ENCODE assay signal across 13 cellular contexts in the genomic region with DNA sequence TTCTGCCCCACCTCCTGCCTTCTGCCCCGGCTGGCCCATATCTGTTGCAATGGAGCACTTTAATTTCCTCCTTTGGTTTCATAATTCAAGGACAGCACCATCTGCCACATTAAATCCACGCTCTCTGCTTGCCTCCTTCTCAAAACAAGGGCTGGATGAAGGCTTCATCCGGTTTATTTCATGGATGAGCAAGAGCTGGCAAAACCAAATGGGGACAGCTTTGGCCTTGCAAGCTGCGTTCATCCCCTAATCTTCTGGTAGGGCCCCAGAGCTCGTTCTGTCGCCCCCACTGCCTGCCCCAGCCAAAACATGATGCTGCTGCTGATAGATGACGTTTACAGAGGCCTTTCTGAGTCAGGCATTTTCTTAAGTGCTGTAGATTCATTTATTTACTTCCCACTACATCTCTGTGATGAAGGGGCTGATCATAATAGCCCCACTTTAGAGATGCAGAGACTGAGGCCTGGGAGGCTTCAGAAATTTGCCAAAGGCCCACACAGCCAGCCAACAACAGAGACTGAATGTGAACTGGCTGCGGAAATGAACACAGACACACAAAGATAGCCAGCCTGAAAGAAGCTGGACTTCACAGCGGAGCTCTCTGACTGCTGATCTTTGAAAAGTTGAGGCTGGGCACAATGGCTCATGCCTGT.
DNase-seq lines count a peak whose midpoint lies in the region; TF ChIP-seq lines count a peak whose summit lies in the region.
"Had no signal": no experiment of that assay in that cellular context is flagged by ENCODE, and none has a peak within 500 bp of the region (broad histone marks: within the 10 kb centered on the region; RNA-seq: fewer than 3 reads in every experiment).

No MANE protein-coding gene starts in this region.

- CTCF ChIA-PET in A673 (lab: Charles Lee) = no interaction called here

- H3K4me3 ChIP-seq in fibroblast of pulmonary artery (replicated peaks; ENCODE audit: low read depth, low read length) (no peak overlapping the region), A673 (ENCODE audit: low read depth, low read length, poor library complexity, severe bottlenecking) (no peak overlapping the region)
- H3K4me3 ChIP-seq: esophagus squamous epithelium, psoas muscle, upper lobe of left lung had no signal

- TF ChIP-seq CTCF in fibroblast of pulmonary artery (IDR thresholded peaks at IDR 0.05; ENCODE audit: low read length, missing control alignments) (no peak), A673 (conservative IDR thresholded peaks at IDR 0.05; ENCODE audit: low read depth, low read length) (no peak)

- no peaks in the 10 kb centered on the region for H3K4me1 ChIP-seq in A673 (ENCODE audit: insufficient read depth, low read length, poor library complexity, severe bottlenecking)
- H3K4me1 ChIP-seq: upper lobe of left lung had no signal

- no peaks in the 10 kb centered on the region for H3K27me3 ChIP-seq in A673 (replicated peaks; ENCODE audit: insufficient read depth, low read depth, low read length, poor library complexity)
- H3K27me3 ChIP-seq: upper lobe of left lung had no signal

- H3K36me3 ChIP-seq in A673 (ENCODE audit: insufficient read depth, low read length, poor library complexity, severe bottlenecking) = no peaks in the 10 kb centered on the region
- H3K36me3 ChIP-seq: esophagus squamous epithelium, upper lobe of left lung had no signal

- POLR2A ChIA-PET in A673 (lab: Charles Lee; ENCODE audit: low non-redundant PET) = no interaction called here

- BruUV-seq in A673 (replicated peaks; lab: Mats Ljungman, UMichigan) = no TSS peak

- intact Hi-C loops in posterior vena cava (cut with DNase I) (no loop called here), A673 (cut with micrococcal nuclease; ENCODE audit: unreplicated experiment) (no loop called here)

- DNase-seq in GF-D8 (lab: John Stamatoyannopoulos, UW) (peak; percentile 27), NOMO-1 treated with dmso at 0.1 percent for 144 hours (lab: John Stamatoyannopoulos, UW; ENCODE audit: unreplicated experiment) (peak; percentile 12), fibroblast of pulmonary artery (ENCODE audit: low read depth) (peak; percentile 53), posterior vena cava (ENCODE audit: low spot score) (peak; percentile 64), A673 (ENCODE audit: low spot score) (no peak), globus pallidus (ENCODE audit: low spot score) (no peak), COLO829 (ENCODE audit: low spot score) (no peak), activated gamma-delta T cell treated with Interleukin-2 at 50 U/mL for 16 hours (no peak)
- DNase-seq: esophagus squamous epithelium; psoas muscle; SK-N-SH; stimulated activated CD4-positive, alpha-beta T cell treated with anti-CD3 and anti-CD28 coated beads, Interleukin-2, amount 100 ng/mL, for 24 hours; upper lobe of left lung had no signal

- H3K27ac ChIP-seq in A673 (ENCODE audit: low read depth, low read length, poor library complexity, severe bottlenecking) = no peak overlapping the region
- H3K27ac ChIP-seq: esophagus squamous epithelium, psoas muscle had no signal

- H3K9me3 ChIP-seq in A673 (ENCODE audit: low read depth, low read length, poor library complexity, severe bottlenecking) = no peaks in the 10 kb centered on the region
- H3K9me3 ChIP-seq: esophagus squamous epithelium, psoas muscle, SK-N-SH, upper lobe of left lung had no signal

Comparison
In these comparisons a context has a peak if more than half of its experiments do, and no peak if none do; other contexts are left out.
1. DNase-seq: peak in GF-D8 (single experiment), NOMO-1 treated with dmso at 0.1 percent for 144 hours (single experiment), fibroblast of pulmonary artery (single experiment) and posterior vena cava (single experiment); none in A673 (single experiment), globus pallidus (single experiment), COLO829 (single experiment) and activated gamma-delta T cell treated with Interleukin-2 at 50 U/mL for 16 hours (single experiment).